Comparison of ENCODE assay signal across 1 cellular context in the genomic region with DNA sequence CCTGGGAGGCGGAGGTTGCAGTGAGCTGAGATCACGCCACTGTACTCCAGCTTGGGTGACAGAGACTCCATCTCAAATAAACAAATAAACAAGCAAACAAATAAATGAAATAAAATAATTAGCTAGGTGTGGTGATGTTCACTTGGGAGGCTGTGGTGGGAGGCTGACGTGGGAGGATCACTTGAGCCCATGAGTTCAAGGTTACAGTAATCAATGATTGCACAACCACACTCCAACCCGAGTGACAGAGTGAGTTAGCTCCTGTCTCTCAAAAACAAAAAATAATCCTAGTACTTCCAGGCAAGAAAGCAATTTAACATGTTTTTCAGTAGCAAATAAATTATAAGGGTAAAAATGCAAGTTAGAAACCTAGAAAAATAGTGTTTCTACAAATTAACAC.
TF ChIP-seq lines count a peak whose summit lies in the region.

No MANE protein-coding gene starts in this region.

TF ChIP-seq in HepG2, 621 proteins besides CTCF, POLR2A, EP300 and RAD21 (continued from another document and continues in another):
- TF ChIP-seq, protein P1, sequence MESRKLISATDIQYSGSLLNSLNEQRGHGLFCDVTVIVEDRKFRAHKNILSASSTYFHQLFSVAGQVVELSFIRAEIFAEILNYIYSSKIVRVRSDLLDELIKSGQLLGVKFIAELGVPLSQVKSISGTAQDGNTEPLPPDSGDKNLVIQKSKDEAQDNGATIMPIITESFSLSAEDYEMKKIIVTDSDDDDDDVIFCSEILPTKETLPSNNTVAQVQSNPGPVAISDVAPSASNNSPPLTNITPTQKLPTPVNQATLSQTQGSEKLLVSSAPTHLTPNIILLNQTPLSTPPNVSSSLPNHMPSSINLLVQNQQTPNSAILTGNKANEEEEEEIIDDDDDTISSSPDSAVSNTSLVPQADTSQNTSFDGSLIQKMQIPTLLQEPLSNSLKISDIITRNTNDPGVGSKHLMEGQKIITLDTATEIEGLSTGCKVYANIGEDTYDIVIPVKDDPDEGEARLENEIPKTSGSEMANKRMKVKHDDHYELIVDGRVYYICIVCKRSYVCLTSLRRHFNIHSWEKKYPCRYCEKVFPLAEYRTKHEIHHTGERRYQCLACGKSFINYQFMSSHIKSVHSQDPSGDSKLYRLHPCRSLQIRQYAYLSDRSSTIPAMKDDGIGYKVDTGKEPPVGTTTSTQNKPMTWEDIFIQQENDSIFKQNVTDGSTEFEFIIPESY (CRISPR knock-in tag; IDR thresholded peaks at IDR 0.05): no peak
- TF ChIP-seq ZFP41 (CRISPR knock-in tag; IDR thresholded peaks at IDR 0.05; ENCODE audit: borderline replicate concordance) (no peak), AGO2 (optimal IDR thresholded peaks at IDR 0.05; ENCODE audit: low read depth, low read length) (no peak), FOSL2 (CRISPR knock-in tag; IDR thresholded peaks at IDR 0.05) (no peak; the same call in 1 of the 2 replicates), YEATS2 (CRISPR knock-in tag; IDR thresholded peaks at IDR 0.05; ENCODE audit: borderline replicate concordance) (no peak), ZNF512B (CRISPR knock-in tag; IDR thresholded peaks at IDR 0.05; ENCODE audit: borderline replicate concordance) (no peak), ZNF335 (CRISPR knock-in tag; IDR thresholded peaks at IDR 0.05) (no peak), ZNF33A (CRISPR knock-in tag; IDR thresholded peaks at IDR 0.05; ENCODE audit: borderline replicate concordance) (no peak), ZNF720 (CRISPR knock-in tag; IDR thresholded peaks at IDR 0.05) (no peak), MAZ (IDR thresholded peaks at IDR 0.05; ENCODE audit: borderline replicate concordance, low read depth, low read length) (no peak), MAZ (CRISPR knock-in tag; IDR thresholded peaks at IDR 0.05; ENCODE audit: low read depth) (no peak), HMGXB4 (CRISPR knock-in tag; IDR thresholded peaks at IDR 0.05; ENCODE audit: borderline replicate concordance in 1 of 2, low read depth in 1 of 2) (no peak), CBX2 (IDR thresholded peaks at IDR 0.05; ENCODE audit: low read depth, low read length) (no peak), CBX2 (CRISPR knock-in tag; IDR thresholded peaks at IDR 0.05; ENCODE audit: low read depth) (no peak), AHDC1 (CRISPR knock-in tag; IDR thresholded peaks at IDR 0.05; ENCODE audit: borderline replicate concordance) (peak; percentile 9; the same call in 1 of the 2 replicates), TBX3 (IDR thresholded peaks at IDR 0.05; ENCODE audit: borderline replicate concordance) (no peak), ZNF605 (CRISPR knock-in tag; IDR thresholded peaks at IDR 0.05) (no peak), ZNF83 (CRISPR knock-in tag; IDR thresholded peaks at IDR 0.05; ENCODE audit: borderline replicate concordance) (no peak), ZNF749 (CRISPR knock-in tag; IDR thresholded peaks at IDR 0.05; ENCODE audit: borderline replicate concordance) (no peak), PBX3 (CRISPR knock-in tag; IDR thresholded peaks at IDR 0.05; ENCODE audit: borderline replicate concordance) (no peak), MIXL1 (CRISPR knock-in tag; IDR thresholded peaks at IDR 0.05) (peak; percentile 72; the same call in 1 of the 2 replicates), STAG1 (CRISPR knock-in tag; IDR thresholded peaks at IDR 0.05) (0 out of 2 replicates have a peak, but pooled peaks have one; percentile 5), NFYB (CRISPR knock-in tag; IDR thresholded peaks at IDR 0.05) (no peak), NR2C2 (CRISPR knock-in tag; IDR thresholded peaks at IDR 0.05; ENCODE audit: borderline replicate concordance) (0 out of 2 replicates have a peak, but pooled peaks have one; percentile 37), ZNF746 (CRISPR knock-in tag; IDR thresholded peaks at IDR 0.05) (no peak), TSC22D2 (CRISPR knock-in tag; IDR thresholded peaks at IDR 0.05; ENCODE audit: borderline replicate concordance) (no peak), ZNF841 (CRISPR knock-in tag; IDR thresholded peaks at IDR 0.05; ENCODE audit: borderline replicate concordance) (no peak), FOXP4 (CRISPR knock-in tag; IDR thresholded peaks at IDR 0.05) (0 out of 2 replicates have a peak, but pooled peaks have one; percentile 31), TP53 (CRISPR knock-in tag; conservative IDR thresholded peaks at IDR 0.05) (no peak), SP2 (CRISPR knock-in tag; IDR thresholded peaks at IDR 0.05) (no peak), NCOA2 (CRISPR knock-in tag; IDR thresholded peaks at IDR 0.05) (peak; percentile 48; the same call in 1 of the 2 replicates), E2F1 (CRISPR knock-in tag; IDR thresholded peaks at IDR 0.05) (no peak), ZNF124 (CRISPR knock-in tag; IDR thresholded peaks at IDR 0.05) (no peak), HNRNPLL (IDR thresholded peaks at IDR 0.05; ENCODE audit: low read depth, low read length, poor library complexity, severe bottlenecking) (no peak), GLI4 (CRISPR knock-in tag; IDR thresholded peaks at IDR 0.05; ENCODE audit: borderline replicate concordance) (no peak), ZMYM2 (CRISPR knock-in tag; IDR thresholded peaks at IDR 0.05) (peak; percentile 75), KDM5B (CRISPR knock-in tag; IDR thresholded peaks at IDR 0.05; ENCODE audit: borderline replicate concordance) (no peak), KLF13 (CRISPR knock-in tag; IDR thresholded peaks at IDR 0.05) (no peak), FOXK2 (IDR thresholded peaks at IDR 0.05) (no peak), ERF (CRISPR knock-in tag; IDR thresholded peaks at IDR 0.05) (no peak)
- TF ChIP-seq, protein P2, sequence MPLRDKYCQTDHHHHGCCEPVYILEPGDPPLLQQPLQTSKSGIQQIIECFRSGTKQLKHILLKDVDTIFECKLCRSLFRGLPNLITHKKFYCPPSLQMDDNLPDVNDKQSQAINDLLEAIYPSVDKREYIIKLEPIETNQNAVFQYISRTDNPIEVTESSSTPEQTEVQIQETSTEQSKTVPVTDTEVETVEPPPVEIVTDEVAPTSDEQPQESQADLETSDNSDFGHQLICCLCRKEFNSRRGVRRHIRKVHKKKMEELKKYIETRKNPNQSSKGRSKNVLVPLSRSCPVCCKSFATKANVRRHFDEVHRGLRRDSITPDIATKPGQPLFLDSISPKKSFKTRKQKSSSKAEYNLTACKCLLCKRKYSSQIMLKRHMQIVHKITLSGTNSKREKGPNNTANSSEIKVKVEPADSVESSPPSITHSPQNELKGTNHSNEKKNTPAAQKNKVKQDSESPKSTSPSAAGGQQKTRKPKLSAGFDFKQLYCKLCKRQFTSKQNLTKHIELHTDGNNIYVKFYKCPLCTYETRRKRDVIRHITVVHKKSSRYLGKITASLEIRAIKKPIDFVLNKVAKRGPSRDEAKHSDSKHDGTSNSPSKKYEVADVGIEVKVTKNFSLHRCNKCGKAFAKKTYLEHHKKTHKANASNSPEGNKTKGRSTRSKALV (CRISPR knock-in tag; IDR thresholded peaks at IDR 0.05): no peak
